ENCODE assay signal across 10 cellular contexts in genomic region chr6:7543761-7544424, GRCh38. TPM values are rescaled to one million over a fixed set of nuclear protein-coding genes. Genes with fewer than 3 reads are reported as not detected.
DNase-seq lines count a peak whose midpoint lies in the region; ATAC-seq, FAIRE-seq and TF ChIP-seq lines count a peak whose summit lies in the region.
"Had no signal": no experiment of that assay in that cellular context is flagged by ENCODE, and none has a peak within 500 bp of the region (broad histone marks: within the 10 kb centered on the region; RNA-seq: fewer than 3 reads in every experiment).

No MANE protein-coding gene starts in this region.

- H3K9me1 ChIP-seq in keratinocyte (ENCODE audit: control insufficient read depth, extremely low read depth, insufficient read depth, low read length): no peaks in the 10 kb centered on the region

- ATAC-seq in HG03175 (IDR thresholded peaks at IDR 0.05; ENCODE audit: unreplicated experiment): no peak

- peaks cover 26% of the 10 kb centered on the region for H4K20me1 ChIP-seq in keratinocyte (ENCODE audit: control insufficient read depth, extremely low read depth, insufficient read depth, low read length)

- H3K9me3 ChIP-seq in adipocyte (ENCODE audit: control insufficient read depth, low read length) (no peaks in the 10 kb centered on the region), keratinocyte (ENCODE audit: control insufficient read depth, low read depth, low read length) (no peaks in the 10 kb centered on the region)

- H3K27me3 ChIP-seq in adipocyte (replicated peaks; ENCODE audit: control insufficient read depth, insufficient read depth, low read length) (no peaks in the 10 kb centered on the region), keratinocyte (ENCODE audit: control insufficient read depth, extremely low read depth, insufficient read depth, low read length) (no peaks in the 10 kb centered on the region)

- dilution Hi-C loops in keratinocyte (cut with MboI; ENCODE audit: extremely low pct_ligation_motif_present, low sequenced_read_pairs): no loop called here

- DNase-seq in NCI-H748 (lab: John Stamatoyannopoulos, UW; ENCODE audit: unreplicated experiment) (peak; percentile 51), NCI-H748 treated with DMSO at 0.1 percent for 48 hours (lab: John Stamatoyannopoulos, UW) (no peak), adipocyte (ENCODE audit: low read depth) (peak; percentile 61), keratinocyte (ENCODE audit: low read depth, low spot score) (no peak), DMS79 (lab: John Stamatoyannopoulos, UW) (no peak)
- DNase-seq in stimulated activated CD4-positive, alpha-beta T cell treated with anti-CD3 and anti-CD28 coated beads, Interleukin-2, amount 100 ng/mL, for 48 hours: no peak
- DNase-seq: activated T-cell treated with anti-CD3 and anti-CD28 coated beads for 4 hours, SIG-M5 had no signal

- H2AFZ ChIP-seq in keratinocyte (ENCODE audit: control insufficient read depth, low read length): no peak overlapping the region

- peaks cover 75% of the 10 kb centered on the region for H3K79me2 ChIP-seq in keratinocyte (ENCODE audit: control insufficient read depth, insufficient read depth, low read length)

- H3K27ac ChIP-seq in keratinocyte (ENCODE audit: control insufficient read depth, insufficient read depth, low read length) (peak overlapping the region; percentile 97), skin epidermis (peak overlapping the region; percentile 15 to 99 (median 92))

- TF ChIP-seq CTCF in keratinocyte (optimal IDR thresholded peaks at IDR 0.05 in 1 of 3, IDR thresholded peaks at IDR 0.05 in 1 of 3, conservative IDR thresholded peaks at IDR 0.05 in 1 of 3; ENCODE audit: extremely low read depth in 1 of 3, insufficient read depth in 2 of 3, low read length in 3 of 3): no peak

- H3K4me2 ChIP-seq in keratinocyte (ENCODE audit: control insufficient read depth, extremely low read depth, insufficient read depth, low read depth, low read length): peak overlapping the region; percentile 95

- no peak for FAIRE-seq in keratinocyte (lab: Jason Lieb, UNC)

- peak overlapping the region; percentile 48 for H3K9ac ChIP-seq in adipocyte (ENCODE audit: low read length)
- H3K9ac ChIP-seq in keratinocyte (ENCODE audit: control insufficient read depth, extremely low read depth, insufficient read depth, low read length): peak overlapping the region; percentile 98

- H3K4me1 ChIP-seq in adipocyte (ENCODE audit: control insufficient read depth, insufficient read depth, low read length) (peaks cover 9% of the 10 kb centered on the region), keratinocyte (ENCODE audit: control insufficient read depth, extremely low read depth, insufficient read depth, low read length) (peaks cover 45% of the 10 kb centered on the region)

- H3K36me3 ChIP-seq in adipocyte (ENCODE audit: control insufficient read depth, insufficient read depth, low read length, severe bottlenecking) (no peaks in the 10 kb centered on the region), keratinocyte (ENCODE audit: control insufficient read depth in 2 of 2, extremely low read depth in 1 of 2, insufficient read depth in 2 of 2, low read length in 2 of 2) (peaks cover 1 to 22% of the 10 kb centered on the region in 2 experiments)

- peak overlapping the region; percentile 83 for H3K4me3 ChIP-seq in adipocyte (ENCODE audit: low read length)
- H3K4me3 ChIP-seq in keratinocyte (ENCODE audit: control insufficient read depth in 2 of 3, extremely low read depth in 1 of 3, insufficient read depth in 2 of 3, low read depth in 1 of 3, low read length in 3 of 3): peak overlapping the region; percentile 66 to 98 (median 97)
- peak overlapping the region; percentile 43 to 65 (median 58) for H3K4me3 ChIP-seq in skin epidermis

RNA-seq across cellular contexts. Expression of gene DSP, which starts 2.4 kb away (rescaled TPM):
- polyA plus RNA-seq in keratinocyte: 254 to 286 TPM (median 255 TPM) in 3 replicates
- 2,196 TPM for polyA plus RNA-seq in keratinocyte (2011; ENCODE audit: low read depth)
- 184 and 222 TPM in 2 replicates for polyA plus RNA-seq in keratinocyte (2011; cell fraction: cytosol; rRNA removed)
- polyA plus RNA-seq in keratinocyte (2011; cell fraction: nucleus; rRNA removed): 932 and 1,129 TPM in 2 replicates
- 346 and 943 TPM in 2 replicates for polyA plus RNA-seq in keratinocyte (2012; ENCODE audit: low replicate concordance)
- 431 to 618 TPM (median 497 TPM) in 3 replicates for polyA minus RNA-seq in keratinocyte
- polyA minus RNA-seq in keratinocyte (2011; cell fraction: cytosol; rRNA and poly(A)+ RNA removed): 239 TPM
- 1,008 and 1,842 TPM in 2 replicates for polyA minus RNA-seq in keratinocyte (2011; cell fraction: nucleus; rRNA and poly(A)+ RNA removed)

RNA-seq across cellular contexts. Expression of gene SNRNP48, which starts 46.1 kb away (rescaled TPM):
- 5.9 to 12.2 TPM (median 6.1 TPM) in 3 replicates for polyA plus RNA-seq in keratinocyte
- 25.0 TPM for polyA plus RNA-seq in keratinocyte (2011; ENCODE audit: low read depth)
- 3.5 and 7.5 TPM in 2 replicates for polyA plus RNA-seq in keratinocyte (2011; cell fraction: cytosol; rRNA removed)
- 7.5 and 10.1 TPM in 2 replicates for polyA plus RNA-seq in keratinocyte (2011; cell fraction: nucleus; rRNA removed)
- polyA plus RNA-seq in keratinocyte (2012; ENCODE audit: low replicate concordance): 7.1 and 8.8 TPM in 2 replicates
- polyA minus RNA-seq in keratinocyte: 1.7 to 7.5 TPM (median 4.0 TPM) in 3 replicates
- 5.9 TPM for polyA minus RNA-seq in keratinocyte (2011; cell fraction: cytosol; rRNA and poly(A)+ RNA removed)
- polyA minus RNA-seq in keratinocyte (2011; cell fraction: nucleus; rRNA and poly(A)+ RNA removed): 3.8 and 8.3 TPM in 2 replicates

Comparison
In these comparisons a context has a peak if more than half of its experiments do, and no peak if none do; other contexts are left out.
1. DNase-seq: peak in NCI-H748 (single experiment) and adipocyte (single experiment); none in NCI-H748 treated with DMSO at 0.1 percent for 48 hours (single experiment), keratinocyte (single experiment), stimulated activated CD4-positive, alpha-beta T cell treated with anti-CD3 and anti-CD28 coated beads, Interleukin-2, amount 100 ng/mL, for 48 hours (0 of 2) and DMS79 (single experiment).
2. Peak in every context shown above with its lines, with median percentiles within 50 percentile points of each other: H3K4me3 ChIP-seq.